In genomic region chr19:49514151-49514550, GRCh38 we compare ENCODE assay signal across 6 cellular contexts. TPM values are rescaled to one million over a fixed set of nuclear protein-coding genes. Genes with fewer than 3 reads are reported as not detected.
DNase-seq lines count a peak whose midpoint lies in the region; ATAC-seq and TF ChIP-seq lines count a peak whose summit lies in the region.

No MANE protein-coding gene starts in this region.

- DNase-seq in DND-41 (no peak), activated B cell treated with CpG ODN at 0.5 μM for 24 hours (no peak), NCI-H446 (lab: John Stamatoyannopoulos, UW) (no peak), HEK293T (ENCODE audit: extremely low spot score) (no peak)

- H3K27ac ChIP-seq in DND-41 (ENCODE audit: low read length): no peak overlapping the region

- H3K4me3 Mint-ChIP-seq in activated B cell treated with CpG ODN at 0.5 μM for 24 hours: peak overlapping the region; percentile 82

- H3K79me2 ChIP-seq in DND-41 (ENCODE audit: insufficient read depth, low read length): no peaks in the 10 kb centered on the region

- peaks cover 12% of the 10 kb centered on the region for H3K4me1 ChIP-seq in DND-41 (ENCODE audit: insufficient read depth, low read length)
- peaks cover 20% of the 10 kb centered on the region for H3K4me1 ChIP-seq in mucosa of stomach (ENCODE audit: control insufficient read depth, insufficient read depth, low read length)

- H3K36me3 ChIP-seq in DND-41 (ENCODE audit: insufficient read depth, low read length): no peaks in the 10 kb centered on the region
- no peaks in the 10 kb centered on the region for H3K36me3 ChIP-seq in mucosa of stomach (ENCODE audit: control insufficient read depth, insufficient read depth, low read length)

- no peaks in the 10 kb centered on the region for H3K9me3 ChIP-seq in DND-41 (ENCODE audit: insufficient read depth, low read length, severe bottlenecking)
- no peaks in the 10 kb centered on the region for H3K9me3 ChIP-seq in mucosa of stomach (ENCODE audit: control insufficient read depth, low read length)

- CTCF ChIA-PET in activated B cell treated with CpG ODN at 0.5 μM for 24 hours (lab: Charles Lee): interaction anchor here (1.2 to 1.8 kb wide), 2 partner anchors 33 to 167 kb away, joined by 5 to 7 read pairs; no protein-coding TSS in a partner anchor
- CTCF ChIA-PET in HEK293T (lab: Yijun Ruan, JAX): interaction anchor here (0.6 kb wide), 1 partner anchor 158 kb away, joined by 3 read pairs; no protein-coding TSS in a partner anchor

- H3K36me3 Mint-ChIP-seq in activated B cell treated with CpG ODN at 0.5 μM for 24 hours (ENCODE audit: low read depth): peaks cover 6% of the 10 kb centered on the region

- peaks cover 35% of the 10 kb centered on the region for H3K4me1 Mint-ChIP-seq in activated B cell treated with CpG ODN at 0.5 μM for 24 hours

- POLR2A ChIA-PET in activated B cell treated with CpG ODN at 0.5 μM for 24 hours (lab: Charles Lee): interaction anchor here (1.4 to 1.9 kb wide), 4 partner anchors 16 to 32 kb away, joined by 3 to 6 read pairs (median 4); no protein-coding TSS in a partner anchor
- POLR2A ChIA-PET in HEK293T (lab: Yijun Ruan, JAX): interaction anchor here (1.5 kb wide), 2 partner anchors 8 to 56 kb away, joined by 3 to 5 read pairs; no protein-coding TSS in a partner anchor

- H3K27ac Mint-ChIP-seq in activated B cell treated with CpG ODN at 0.5 μM for 24 hours: no peak overlapping the region

- intact Hi-C loops in activated B cell treated with CpG ODN at 0.5 μM for 24 hours (cut with micrococcal nuclease): no loop called here

- peak overlapping the region; percentile 70 for H3K4me2 ChIP-seq in DND-41 (ENCODE audit: insufficient read depth, low read length)

- H3K4me3 ChIP-seq in DND-41 (ENCODE audit: low read depth in 1 of 2, low read length in 2 of 2): peak overlapping the region in 1 of 2 experiments; percentile 63; a peak in 2 of 4 replicates
- H3K4me3 ChIP-seq in mucosa of stomach (ENCODE audit: low read length): peak overlapping the region; percentile 77

- ATAC-seq in DND-41 (ENCODE audit: insufficient read depth, low read depth) (no peak), activated B cell treated with CpG ODN at 0.5 μM for 24 hours (ENCODE audit: low read depth) (no peak), GM19351 (IDR thresholded peaks at IDR 0.05; ENCODE audit: unreplicated experiment) (no peak)

- H3K9ac ChIP-seq in DND-41 (ENCODE audit: low read depth, low read length): peak overlapping the region; percentile 69; the same call in 1 of the 2 replicates
- peak overlapping the region; percentile 82 for H3K9ac ChIP-seq in mucosa of stomach (ENCODE audit: low read length)

- H2AFZ ChIP-seq in DND-41 (ENCODE audit: low read depth, low read length): 0 out of 2 replicates have a peak overlapping the region, but pooled peaks have one; percentile 82

- no peaks in the 10 kb centered on the region for H3K27me3 ChIP-seq in DND-41 (ENCODE audit: insufficient read depth, low read length, poor library complexity)
- H3K27me3 ChIP-seq in mucosa of stomach (ENCODE audit: control insufficient read depth, insufficient read depth, low read length): no peaks in the 10 kb centered on the region

- no peaks in the 10 kb centered on the region for H3K9me3 Mint-ChIP-seq in activated B cell treated with CpG ODN at 0.5 μM for 24 hours

- no peaks in the 10 kb centered on the region for H3K27me3 Mint-ChIP-seq in activated B cell treated with CpG ODN at 0.5 μM for 24 hours

- no peaks in the 10 kb centered on the region for H4K20me1 ChIP-seq in DND-41 (ENCODE audit: insufficient read depth, low read length)

- TF ChIP-seq CTCF in DND-41 (IDR thresholded peaks at IDR 0.05; ENCODE audit: borderline replicate concordance, extremely low read depth, low read length, poor library complexity, severe bottlenecking): no peak
- TF ChIP-seq CTCF in activated B cell treated with CpG ODN at 0.5 μM for 24 hours (IDR thresholded peaks at IDR 0.05): no peak

TF ChIP-seq in HEK293T, 16 proteins besides CTCF, POLR2A, EP300 and RAD21:
- TF ChIP-seq FOXA1 (IDR thresholded peaks at IDR 0.05): no peak
- TF ChIP-seq ELF4 (IDR thresholded peaks at IDR 0.05): no peak
- TF ChIP-seq FOXM1 (IDR thresholded peaks at IDR 0.05; ENCODE audit: borderline replicate concordance): no peak
- no peak for TF ChIP-seq L3MBTL2 (conservative IDR thresholded peaks at IDR 0.05)
- TF ChIP-seq ARNT (IDR thresholded peaks at IDR 0.05): no peak
- no peak for TF ChIP-seq SP1 (IDR thresholded peaks at IDR 0.05)

RNA-seq across cellular contexts. Expression of gene FCGRT, which starts 1.7 kb away (rescaled TPM):
- total RNA-seq in activated B cell treated with CpG ODN at 0.5 μM for 24 hours: 17.4 and 18.8 TPM in 2 replicates

RNA-seq across cellular contexts. Expression of gene RCN3, which starts 13.7 kb away (rescaled TPM):
- 0.89 and 1.1 TPM in 2 replicates for total RNA-seq in activated B cell treated with CpG ODN at 0.5 μM for 24 hours

RNA-seq across cellular contexts. Expression of gene RPS11, which starts 17.9 kb away (rescaled TPM):
- 3,758 and 4,733 TPM in 2 replicates for total RNA-seq in activated B cell treated with CpG ODN at 0.5 μM for 24 hours

RNA-seq across cellular contexts. Expression of gene RPL13A, which starts 26.7 kb away (rescaled TPM):
- total RNA-seq in activated B cell treated with CpG ODN at 0.5 μM for 24 hours: 6,642 and 7,342 TPM in 2 replicates

RNA-seq across cellular contexts. Expression of gene FLT3LG, which starts 40.1 kb away (rescaled TPM):
- total RNA-seq in activated B cell treated with CpG ODN at 0.5 μM for 24 hours: 15.4 and 17.7 TPM in 2 replicates
